8 cellular contexts compared by ENCODE assay signal in the genomic region with DNA sequence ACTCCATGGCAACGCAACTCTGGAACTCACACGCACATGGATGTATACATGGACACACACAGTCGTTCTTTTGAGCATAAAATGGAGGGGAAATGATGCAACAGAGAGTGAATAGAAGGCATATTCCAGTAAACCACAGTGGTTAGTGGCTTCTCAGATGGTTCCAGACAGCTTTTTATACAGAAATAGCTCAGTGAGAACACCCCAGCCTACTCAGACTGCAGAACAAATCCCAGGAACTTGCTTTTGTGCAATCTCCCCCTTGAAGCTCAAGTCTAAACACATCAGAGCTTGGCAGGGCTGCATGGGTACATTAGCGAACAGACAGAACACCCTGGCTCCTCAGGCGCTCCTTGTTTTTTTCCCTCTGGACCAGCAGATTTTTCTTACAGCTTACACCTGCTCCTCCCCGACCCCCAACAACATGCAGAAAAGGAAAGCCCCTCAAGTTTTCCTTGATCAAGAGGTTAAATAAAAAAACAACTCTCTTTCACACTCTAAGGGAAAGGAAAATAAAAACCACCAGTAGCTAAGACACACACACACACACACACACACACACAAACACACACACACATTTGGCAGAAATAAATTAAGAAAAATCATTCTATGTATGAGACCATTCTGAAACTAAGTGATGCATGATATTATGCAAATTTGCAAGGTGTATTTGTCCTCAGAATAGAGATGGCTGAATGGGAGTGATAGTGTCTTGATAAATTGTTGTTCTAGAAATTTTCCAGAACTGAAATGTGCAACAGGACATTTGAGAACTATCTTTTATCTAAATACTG. TPM values are rescaled to one million over a fixed set of nuclear protein-coding genes. Genes with fewer than 3 reads are reported as not detected.
A peak's percentile ranks its signal among the peaks of the same experiment; 100 is the strongest.
DNase-seq lines count a peak whose midpoint lies in the region; ATAC-seq and TF ChIP-seq lines count a peak whose summit lies in the region.

No MANE protein-coding gene starts in this region.

- H3K79me2 ChIP-seq in KMS-11 (ENCODE audit: insufficient read depth, low read depth) = no peaks in the 10 kb centered on the region
- no peaks in the 10 kb centered on the region for H3K79me2 ChIP-seq in mesendoderm (ENCODE audit: control insufficient read depth, insufficient read depth, low read length)

- ATAC-seq in activated naive CD4-positive, alpha-beta T cell treated with anti-CD3 and anti-CD28 coated beads, Interleukin-2, amount 50 U/mL, for 72 hours = peak; percentile 77 to 88
- ATAC-seq in thoracic aorta (ENCODE audit: insufficient number of reproducible peaks, low FRiP score, low read depth) = peak; percentile 75

- POLR2A ChIA-PET in HEK293T (lab: Yijun Ruan, JAX) = no interaction called here

- H3K4me3 Mint-ChIP-seq in immature natural killer cell = peak overlapping the region; percentile 28 to 82 (median 64)

- H3K79me1 ChIP-seq in mesendoderm (ENCODE audit: low read length) = no peaks in the 10 kb centered on the region

- peak; percentile 89 for DNase-seq in AG08395 (ENCODE audit: low spot score)
- DNase-seq in activated naive CD4-positive, alpha-beta T cell treated with anti-CD3 and anti-CD28 coated beads, Interleukin-2, amount 50 U/mL, for 72 hours (ENCODE audit: low spot score in 2 of 2) = peak in 1 of 2 donors; percentile 43
- peak; percentile 17 to 41 (median 36) for DNase-seq in immature natural killer cell
- peak; percentile 30 for DNase-seq in thoracic aorta (ENCODE audit: low spot score)
- DNase-seq in HEK293T (ENCODE audit: extremely low spot score) = no peak
- DNase-seq in mesendoderm = no peak
- no peak for DNase-seq in activated CD4-positive, CD25-positive, alpha-beta regulatory T cell (lab: John Stamatoyannopoulos, UW)

- H3K4me2 ChIP-seq in KMS-11 (peak overlapping the region; percentile 66), mesendoderm (ENCODE audit: low read length) (no peak overlapping the region)

- no peak overlapping the region for H2BK15ac ChIP-seq in mesendoderm (replicated peaks; ENCODE audit: low read depth)

- H3K9ac ChIP-seq in KMS-11 (peak overlapping the region; percentile 25; the same call in 1 of the 2 replicates), mesendoderm (ENCODE audit: low read length) (no peak overlapping the region)

- H3K4ac ChIP-seq in mesendoderm (ENCODE audit: low read depth, low read length) = no peak overlapping the region

- H3K4me1 ChIP-seq in KMS-11 (ENCODE audit: low read depth, poor library complexity, severe bottlenecking) (peaks cover 45% of the 10 kb centered on the region), thoracic aorta (ENCODE audit: control insufficient read depth in 1 of 2, low read depth in 2 of 2) (peaks cover 23 to 51% of the 10 kb centered on the region in 2 donors), mesendoderm (ENCODE audit: control insufficient read depth, low read depth, low read length) (no peaks in the 10 kb centered on the region)

- peaks cover 0 to 8% (median 2%) of the 10 kb centered on the region in 3 donors for H3K27me3 Mint-ChIP-seq in immature natural killer cell (ENCODE audit: low read depth in 3 of 3)

- H3K27me3 ChIP-seq in KMS-11 (ENCODE audit: insufficient read depth, low read depth) = no peaks in the 10 kb centered on the region
- no peaks in the 10 kb centered on the region for H3K27me3 ChIP-seq in thoracic aorta (replicated peaks; ENCODE audit: insufficient read depth)
- no peaks in the 10 kb centered on the region for H3K27me3 ChIP-seq in mesendoderm (ENCODE audit: insufficient read depth, low read length, poor library complexity)

- peaks cover 32 to 41% of the 10 kb centered on the region in 2 donors for H3K4me1 Mint-ChIP-seq in immature natural killer cell

- H3K36me3 ChIP-seq in KMS-11 (ENCODE audit: insufficient read depth) = no peaks in the 10 kb centered on the region
- H3K36me3 ChIP-seq in thoracic aorta = no peaks in the 10 kb centered on the region
- no peaks in the 10 kb centered on the region for H3K36me3 ChIP-seq in mesendoderm (ENCODE audit: control insufficient read depth, insufficient read depth, low read length)

- H3K36me3 Mint-ChIP-seq in activated naive CD4-positive, alpha-beta T cell treated with anti-CD3 and anti-CD28 coated beads, Interleukin-2, amount 50 U/mL, for 72 hours = peaks cover 0 to 12% of the 10 kb centered on the region in 2 donors
- H3K36me3 Mint-ChIP-seq in immature natural killer cell = peaks cover 0 to 4% (median 0%) of the 10 kb centered on the region in 3 donors

- H3K23ac ChIP-seq in mesendoderm (ENCODE audit: low read length) = no peak overlapping the region

- no peak overlapping the region for H2BK5ac ChIP-seq in mesendoderm (ENCODE audit: low read length)

- H3K9me3 Mint-ChIP-seq in activated naive CD4-positive, alpha-beta T cell treated with anti-CD3 and anti-CD28 coated beads, Interleukin-2, amount 50 U/mL, for 72 hours = peaks cover 0 to 5% of the 10 kb centered on the region in 2 donors
- no peaks in the 10 kb centered on the region for H3K9me3 Mint-ChIP-seq in immature natural killer cell

- no peak overlapping the region for H2AK5ac ChIP-seq in mesendoderm (ENCODE audit: low read length)

- TF ChIP-seq CTCF in KMS-11 (conservative IDR thresholded peaks at IDR 0.05; ENCODE audit: low read depth, low read length) = no peak
- no peak for TF ChIP-seq CTCF in thoracic aorta (IDR thresholded peaks at IDR 0.05)

- no peak overlapping the region for H3K18ac ChIP-seq in mesendoderm (ENCODE audit: low read length)

- H2AFZ ChIP-seq in KMS-11 (ENCODE audit: low read depth) = peak overlapping the region; percentile 50; the same call in 1 of the 2 replicates

- H3K27ac Mint-ChIP-seq in activated naive CD4-positive, alpha-beta T cell treated with anti-CD3 and anti-CD28 coated beads, Interleukin-2, amount 50 U/mL, for 72 hours = peak overlapping the region; percentile 80 to 83
- peak overlapping the region in 3 of 6 donors; percentile 9 to 57 (median 51) for H3K27ac Mint-ChIP-seq in immature natural killer cell

- H4K20me1 ChIP-seq in KMS-11 (ENCODE audit: insufficient read depth) = no peaks in the 10 kb centered on the region

- no peak overlapping the region for H3K56ac ChIP-seq in mesendoderm (ENCODE audit: low read length)

- H3K27ac ChIP-seq in KMS-11 (peak overlapping the region; percentile 50), thoracic aorta (peak overlapping the region; percentile 60 to 74), mesendoderm (ENCODE audit: low read depth, low read length) (no peak overlapping the region)

- H4K5ac ChIP-seq in mesendoderm (ENCODE audit: low read length) = no peak overlapping the region

- no peak overlapping the region for H3K4me3 ChIP-seq in KMS-11 (IDR thresholded peaks at IDR 0.05; ENCODE audit: insufficient read depth, low read depth, low read length)
- H3K4me3 ChIP-seq in thoracic aorta = peak overlapping the region; percentile 44
- no peak overlapping the region for H3K4me3 ChIP-seq in mesendoderm (ENCODE audit: low read length)

- no peak overlapping the region for H2BK120ac ChIP-seq in mesendoderm (ENCODE audit: low read depth, low read length)

- CTCF ChIA-PET in HEK293T (lab: Yijun Ruan, JAX) = no interaction called here

- H3K9me3 ChIP-seq in thoracic aorta = no peaks in the 10 kb centered on the region

- H4K8ac ChIP-seq in mesendoderm (ENCODE audit: low read depth, low read length) = no peak overlapping the region

- WGBS in mesendoderm (ENCODE audit: extremely low coverage, insufficient coverage, low lambda C conversion rate) = no CpG with 5 or more reads among the region's 6 CpGs

TF ChIP-seq in HEK293T, 16 proteins besides CTCF, POLR2A, EP300 and RAD21:
- TF ChIP-seq LEF1 (IDR thresholded peaks at IDR 0.05; ENCODE audit: borderline replicate concordance) = no peak
- TF ChIP-seq BHLHE40 (IDR thresholded peaks at IDR 0.05; ENCODE audit: borderline replicate concordance) = no peak
- no peak for TF ChIP-seq HDGF (IDR thresholded peaks at IDR 0.05; ENCODE audit: borderline replicate concordance)
- TF ChIP-seq FOXK2 (IDR thresholded peaks at IDR 0.05) = no peak

RNA-seq across cellular contexts. Expression of gene RANBP9, which starts 51.2 kb away (rescaled TPM):
- total RNA-seq in activated naive CD4-positive, alpha-beta T cell treated with anti-CD3 and anti-CD28 coated beads, Interleukin-2, amount 50 U/mL, for 72 hours = 10 to 100 TPM; 52.9 to 75.5 TPM
- polyA plus RNA-seq in immature natural killer cell = 1 to 10 TPM; 2.4 to 5.5 (median 3.8) TPM
- 10 to 100 TPM; 51.6 to 53.8 TPM for total RNA-seq in thoracic aorta
- polyA plus RNA-seq in mesendoderm (2013, experiment 1 of 2) = 23.1 TPM
- polyA plus RNA-seq in mesendoderm (2013, experiment 2 of 2) = 23.4 TPM

RNA-seq across cellular contexts. Expression of gene MCUR1, which starts 51.5 kb away (rescaled TPM):
- 10 to 100 TPM; 27.4 to 33.0 TPM for total RNA-seq in activated naive CD4-positive, alpha-beta T cell treated with anti-CD3 and anti-CD28 coated beads, Interleukin-2, amount 50 U/mL, for 72 hours
- 10 to 100 TPM in 1 of 3 donors, 1 to 10 TPM in 2; 7.2 to 13.2 (median 9.7) TPM for polyA plus RNA-seq in immature natural killer cell
- total RNA-seq in thoracic aorta = 10 to 100 TPM in 1 of 2 donors, 1 to 10 TPM in 1; 9.5 to 12.2 TPM
- 23.1 TPM for polyA plus RNA-seq in mesendoderm (2013, experiment 1 of 2)
- 23.1 TPM for polyA plus RNA-seq in mesendoderm (2013, experiment 2 of 2)

Comparison
In these comparisons a context has a peak if more than half of its experiments do, and no peak if none do; other contexts are left out.
1. DNase-seq: peak in AG08395 (single experiment), immature natural killer cell (3 of 3) and thoracic aorta (single experiment); none in HEK293T (single experiment), mesendoderm (single experiment) and activated CD4-positive, CD25-positive, alpha-beta regulatory T cell (0 of 4).